Comparison of ENCODE assay signal across 8 cellular contexts in genomic region chr10:63629363-63630084, GRCh38.
DNase-seq lines count a peak whose midpoint lies in the region; ATAC-seq, FAIRE-seq and TF ChIP-seq lines count a peak whose summit lies in the region.

No MANE protein-coding gene starts in this region.

- DNase-seq in AG08395 (ENCODE audit: low spot score): peak; percentile 89
- DNase-seq in NCI-H2196 (lab: John Stamatoyannopoulos, UW; ENCODE audit: unreplicated experiment): peak; percentile 71
- DNase-seq in activated CD4-positive, CD25-positive, alpha-beta regulatory T cell treated with anti-CD3 and anti-CD28 coated beads, Interleukin-2, amount 50 U/mL, for 16 hours (ENCODE audit: low read depth, low spot score): peak; percentile 51
- peak; percentile 17 to 84 for DNase-seq in cerebellar nuclear complex (lab: John Stamatoyannopoulos, UW)
- peak; percentile 99 for DNase-seq in kidney
- DNase-seq in stimulated activated CD4-positive, alpha-beta T cell treated with anti-CD3 and anti-CD28 coated beads, Interleukin-15, amount 100 ng/mL, for 1 hour (ENCODE audit: low read depth in 1 of 2, low spot score in 1 of 2): peak; percentile 55 to 56

- peak; percentile 76 for TF ChIP-seq CTCF in kidney (IDR thresholded peaks at IDR 0.05; ENCODE audit: borderline replicate concordance, extremely low read depth, insufficient read depth)

- intact Hi-C loops in kidney (cut with DNase I): loop anchor here (5.0 to 10.0 kb wide), 2 partner anchors 85 to 357 kb away; no protein-coding TSS in a partner anchor

- ATAC-seq in GM18870 (IDR thresholded peaks at IDR 0.05; ENCODE audit: unreplicated experiment): peak; percentile 57
- ATAC-seq in HG03139 (IDR thresholded peaks at IDR 0.05; ENCODE audit: unreplicated experiment): peak; percentile 41

- no peaks in the 10 kb centered on the region for H3K9me3 ChIP-seq in kidney (ENCODE audit: control insufficient read depth in 1 of 2, low read length in 2 of 2)

- peak overlapping the region; percentile 44 to 67 for H3K9ac ChIP-seq in kidney (ENCODE audit: low read length in 2 of 2)

- peaks cover 8 to 10% of the 10 kb centered on the region in 2 donors for H3K4me1 ChIP-seq in kidney (ENCODE audit: control insufficient read depth in 1 of 2, insufficient read depth in 1 of 2, low read depth in 1 of 2, low read length in 2 of 2)

- H3K36me3 ChIP-seq in kidney (ENCODE audit: control insufficient read depth in 1 of 2, insufficient read depth in 2 of 2, low read length in 2 of 2): no peaks in the 10 kb centered on the region

- FAIRE-seq in kidney (lab: Jason Lieb, UNC): peak; percentile 33

- peak overlapping the region; percentile 91 to 94 for H3K27ac ChIP-seq in kidney (ENCODE audit: low read depth in 2 of 2, low read length in 2 of 2)

- H3K4me3 ChIP-seq in kidney (ENCODE audit: low read length in 2 of 2): peak overlapping the region; percentile 78 to 82

Comparison
In these comparisons a context has a peak if more than half of its experiments do, and no peak if none do; other contexts are left out.
1. Peak in every context shown above with its lines: DNase-seq, ATAC-seq, H3K4me3 ChIP-seq and H3K27ac ChIP-seq.